Comparison of ENCODE assay signal across 1 cellular context in genomic region chr17:31339906-31340661, GRCh38.
TF ChIP-seq lines count a peak whose summit lies in the region.

No MANE protein-coding gene starts in this region.

TF ChIP-seq in WTC11, 78 proteins besides CTCF, POLR2A, EP300 and RAD21 (continued from another document):
- TF ChIP-seq ATF6 (CRISPR knock-in tag; IDR thresholded peaks at IDR 0.05), result no peak
- no peak for TF ChIP-seq KAT7 (CRISPR knock-in tag; IDR thresholded peaks at IDR 0.05; ENCODE audit: borderline replicate concordance)
- no peak for TF ChIP-seq ATF1 (CRISPR knock-in tag; IDR thresholded peaks at IDR 0.05)
- no peak for TF ChIP-seq HMGXB4 (CRISPR knock-in tag; IDR thresholded peaks at IDR 0.05)
- TF ChIP-seq USF2 (CRISPR knock-in tag; IDR thresholded peaks at IDR 0.05), result no peak
- TF ChIP-seq E2F4 (CRISPR knock-in tag; IDR thresholded peaks at IDR 0.05; ENCODE audit: borderline replicate concordance, low read depth), result no peak
- TF ChIP-seq ELF4 (CRISPR knock-in tag; IDR thresholded peaks at IDR 0.05; ENCODE audit: low read depth), result no peak
